8 cellular contexts compared by ENCODE assay signal in the genomic region with DNA sequence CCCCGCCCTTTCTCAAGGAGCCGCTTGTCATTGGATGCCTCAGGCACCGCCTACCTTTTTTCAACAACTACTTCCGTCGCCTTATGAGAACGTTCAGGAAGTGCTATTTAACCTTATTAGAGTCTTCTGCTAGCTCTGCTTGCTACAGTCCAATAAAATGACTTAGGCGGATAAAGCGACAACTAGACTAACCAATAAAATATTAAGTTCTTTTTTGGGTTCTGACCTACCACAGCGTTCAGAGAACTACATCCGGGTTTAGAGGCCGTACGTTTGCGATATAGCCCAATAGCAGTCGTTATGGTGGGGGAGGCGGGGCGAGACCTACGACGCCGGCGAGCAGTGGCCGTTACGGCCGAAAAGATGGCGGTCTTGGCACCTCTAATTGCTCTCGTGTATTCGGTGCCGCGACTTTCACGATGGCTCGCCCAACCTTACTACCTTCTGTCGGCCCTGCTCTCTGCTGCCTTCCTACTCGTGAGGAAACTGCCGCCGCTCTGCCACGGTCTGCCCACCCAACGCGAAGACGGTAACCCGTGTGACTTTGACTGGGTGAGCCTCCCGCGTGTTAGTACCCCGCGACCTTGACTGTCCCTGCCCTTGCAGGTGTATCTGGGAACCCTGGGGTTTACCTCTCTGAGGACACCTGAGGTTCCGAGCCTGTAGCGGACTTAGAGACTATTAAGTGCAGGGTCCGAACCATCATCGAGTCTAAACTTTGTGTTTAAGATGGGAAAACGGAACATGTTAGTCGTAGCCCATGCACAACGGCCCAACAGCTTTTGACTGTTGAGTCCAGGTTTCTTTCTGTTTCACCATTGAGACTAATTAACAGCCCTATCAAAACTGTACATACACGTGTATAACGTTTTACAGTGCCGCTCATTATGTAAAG. TPM values are rescaled to one million over a fixed set of nuclear protein-coding genes. Genes with fewer than 3 reads are reported as not detected.
DNase-seq lines count a peak whose midpoint lies in the region; ATAC-seq and TF ChIP-seq lines count a peak whose summit lies in the region.

A gene with protein sequence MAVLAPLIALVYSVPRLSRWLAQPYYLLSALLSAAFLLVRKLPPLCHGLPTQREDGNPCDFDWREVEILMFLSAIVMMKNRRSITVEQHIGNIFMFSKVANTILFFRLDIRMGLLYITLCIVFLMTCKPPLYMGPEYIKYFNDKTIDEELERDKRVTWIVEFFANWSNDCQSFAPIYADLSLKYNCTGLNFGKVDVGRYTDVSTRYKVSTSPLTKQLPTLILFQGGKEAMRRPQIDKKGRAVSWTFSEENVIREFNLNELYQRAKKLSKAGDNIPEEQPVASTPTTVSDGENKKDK (plus strand): TSS at position 338 of the 895 bp plus-strand sequence. CDS start 26 bp downstream, at position 364.

- POLR2A ChIA-PET in naive thymus-derived CD8-positive, alpha-beta T cell (lab: Charles Lee) = interaction anchor here (0.6 to 1.8 kb wide), 15 partner anchors 11 to 377 kb away, joined by 3 to 41 read pairs (median 4); a partner anchor contains a TSS

- peaks cover 27% of the 10 kb centered on the region for H3K36me3 Mint-ChIP-seq in activated T-helper 2 cell treated with anti-CD3 and anti-CD28 coated beads, Interferon-gamma antibody, Interleukin-2, Interleukin-4, amounts not matched to agents 10 μg/mL and 5 μg/mL and 100 μg/mL, durations not matched to agents 14 hours and 24 hours and 36 hours (ENCODE audit: low read depth)
- H3K36me3 Mint-ChIP-seq in naive thymus-derived CD8-positive, alpha-beta T cell = peaks cover 0 to 14% (median 0%) of the 10 kb centered on the region in 3 donors

- intact Hi-C loops in activated T-helper 2 cell treated with anti-CD3 and anti-CD28 coated beads, Interferon-gamma antibody, Interleukin-2, Interleukin-4, amounts not matched to agents 10 μg/mL and 5 μg/mL and 100 μg/mL, durations not matched to agents 14 hours and 24 hours and 36 hours (cut with micrococcal nuclease) = loop anchor here (1.0 to 10.0 kb wide), 9 partner anchors 29 to 1842 kb away; a partner anchor contains a TSS

- H3K27me3 ChIP-seq in RWPE2 (ENCODE audit: insufficient read depth, poor library complexity, severe bottlenecking) = no peaks in the 10 kb centered on the region

- peaks cover 35% of the 10 kb centered on the region for H3K4me1 Mint-ChIP-seq in activated T-helper 2 cell treated with anti-CD3 and anti-CD28 coated beads, Interferon-gamma antibody, Interleukin-2, Interleukin-4, amounts not matched to agents 10 μg/mL and 5 μg/mL and 100 μg/mL, durations not matched to agents 14 hours and 24 hours and 36 hours (ENCODE audit: low read depth)
- peaks cover 24 to 54% (median 49%) of the 10 kb centered on the region in 4 donors for H3K4me1 Mint-ChIP-seq in naive thymus-derived CD8-positive, alpha-beta T cell

- peak within 1 kb of the TSS; percentile 99 for H3K4me3 Mint-ChIP-seq in activated T-helper 2 cell treated with anti-CD3 and anti-CD28 coated beads, Interferon-gamma antibody, Interleukin-2, Interleukin-4, amounts not matched to agents 10 μg/mL and 5 μg/mL and 100 μg/mL, durations not matched to agents 14 hours and 24 hours and 36 hours (ENCODE audit: low read depth)
- peak within 1 kb of the TSS; percentile 87 to 99 (median 96) for H3K4me3 Mint-ChIP-seq in naive thymus-derived CD8-positive, alpha-beta T cell

- peak; percentile 90 for ATAC-seq in RWPE2 (ENCODE audit: low read depth)
- peak; percentile 93 for ATAC-seq in naive thymus-derived CD8-positive, alpha-beta T cell

- peak within 1 kb of the TSS; percentile 94 for H3K27ac Mint-ChIP-seq in activated T-helper 2 cell treated with anti-CD3 and anti-CD28 coated beads, Interferon-gamma antibody, Interleukin-2, Interleukin-4, amounts not matched to agents 10 μg/mL and 5 μg/mL and 100 μg/mL, durations not matched to agents 14 hours and 24 hours and 36 hours
- peak within 1 kb of the TSS; percentile 92 to 99 (median 97) for H3K27ac Mint-ChIP-seq in naive thymus-derived CD8-positive, alpha-beta T cell

- H3K36me3 ChIP-seq in RWPE2 (ENCODE audit: low read depth) = peaks cover 5% of the 10 kb centered on the region

- peaks cover 8% of the 10 kb centered on the region for H3K4me1 ChIP-seq in RWPE2 (ENCODE audit: insufficient read depth, poor library complexity, severe bottlenecking)

- TF ChIP-seq CTCF in RWPE2 (IDR thresholded peaks at IDR 0.05; ENCODE audit: poor library complexity, severe bottlenecking) = no peak
- no peak for TF ChIP-seq CTCF in fibroblast of mammary gland (conservative IDR thresholded peaks at IDR 0.05; ENCODE audit: control insufficient read depth, insufficient read depth, low read depth, low read length)

- H3K27ac ChIP-seq in RWPE2 (ENCODE audit: poor library complexity, severe bottlenecking) = peak within 1 kb of the TSS; percentile 53

- H3K4me3 ChIP-seq in RWPE2 (ENCODE audit: severe bottlenecking) (peak within 1 kb of the TSS; percentile 67), fibroblast of mammary gland (ENCODE audit: control insufficient read depth, low read depth, low read length) (peak within 1 kb of the TSS; percentile 100)

- peak; percentile 100 for DNase-seq in EH (ENCODE audit: low read depth)
- peak; percentile 99 for DNase-seq in H4 (ENCODE audit: low spot score)
- DNase-seq in LoVo (ENCODE audit: low spot score) = peak; percentile 96
- DNase-seq in RWPE2 (ENCODE audit: low spot score) = peak; percentile 86
- DNase-seq in activated T-helper 2 cell treated with anti-CD3 and anti-CD28 coated beads, Interferon-gamma antibody, Interleukin-2, Interleukin-4, amounts not matched to agents 10 μg/mL and 5 μg/mL and 100 μg/mL, durations not matched to agents 14 hours and 24 hours and 36 hours (ENCODE audit: low spot score) = peak; percentile 90
- peak; percentile 99 for DNase-seq in fibroblast of mammary gland (ENCODE audit: low read depth)
- peak; percentile 79 to 95 (median 88) for DNase-seq in naive thymus-derived CD8-positive, alpha-beta T cell
- DNase-seq in stimulated activated naive CD4-positive, alpha-beta T cell (lab: John Stamatoyannopoulos, UW) = peak; percentile 78 to 96 (median 92)

- no peaks in the 10 kb centered on the region for H3K27me3 Mint-ChIP-seq in activated T-helper 2 cell treated with anti-CD3 and anti-CD28 coated beads, Interferon-gamma antibody, Interleukin-2, Interleukin-4, amounts not matched to agents 10 μg/mL and 5 μg/mL and 100 μg/mL, durations not matched to agents 14 hours and 24 hours and 36 hours (ENCODE audit: low read depth)
- H3K27me3 Mint-ChIP-seq in naive thymus-derived CD8-positive, alpha-beta T cell = no peaks in the 10 kb centered on the region

- H3K9me3 Mint-ChIP-seq in activated T-helper 2 cell treated with anti-CD3 and anti-CD28 coated beads, Interferon-gamma antibody, Interleukin-2, Interleukin-4, amounts not matched to agents 10 μg/mL and 5 μg/mL and 100 μg/mL, durations not matched to agents 14 hours and 24 hours and 36 hours = no peaks in the 10 kb centered on the region
- H3K9me3 Mint-ChIP-seq in naive thymus-derived CD8-positive, alpha-beta T cell = no peaks in the 10 kb centered on the region

- H3K9me3 ChIP-seq in RWPE2 (ENCODE audit: severe bottlenecking) = no peaks in the 10 kb centered on the region

RNA-seq across cellular contexts. Expression of the gene that starts here (rescaled TPM):
- 128 and 142 TPM in 2 replicates for total RNA-seq in H4 (2014; rRNA removed; shearing (Covaris generic))
- total RNA-seq in activated T-helper 2 cell treated with anti-CD3 and anti-CD28 coated beads, Interferon-gamma antibody, Interleukin-2, Interleukin-4, amounts not matched to agents 10 μg/mL and 5 μg/mL and 100 μg/mL, durations not matched to agents 14 hours and 24 hours and 36 hours = 74.6 and 80.0 TPM in 2 replicates
- 10 to 100 TPM; 56.4 to 58.5 TPM for total RNA-seq in naive thymus-derived CD8-positive, alpha-beta T cell
- polyA plus RNA-seq in naive thymus-derived CD8-positive, alpha-beta T cell = 10 to 100 TPM; 69.9 to 85.8 (median 82.7) TPM

Comparison
In these comparisons a context has a peak if more than half of its experiments do, and no peak if none do; other contexts are left out.
1. Peak in every context shown above with its lines: DNase-seq, ATAC-seq, H3K4me3 ChIP-seq and H3K27ac ChIP-seq.